In genomic region chr9:117719161-117719560, GRCh38 we compare ENCODE assay signal across 20 cellular contexts. TPM values are rescaled to one million over a fixed set of nuclear protein-coding genes. Genes with fewer than 3 reads are reported as not detected.
"Had no signal": no experiment of that assay in that cellular context is flagged by ENCODE, and none has a peak within 500 bp of the region (broad histone marks: within the 10 kb centered on the region; RNA-seq: fewer than 3 reads in every experiment).

No MANE protein-coding gene starts in this region.

- H3K9me3 ChIP-seq: right atrium auricular region, upper lobe of left lung had no signal

- DNase-seq: activated CD4-positive, alpha-beta T cell treated with anti-CD3 and anti-CD28 coated beads for 48 hours; activated naive CD4-positive, alpha-beta T cell; activated naive CD8-positive, alpha-beta T cell treated with anti-CD3 and anti-CD28 coated beads, Interleukin-2, amount 50 U/mL, for 24 hours; dorsolateral prefrontal cortex; endodermal cell; erythroblast; left colon; naive thymus-derived CD4-positive, alpha-beta T cell; small intestine; stimulated activated CD4-positive, alpha-beta T cell treated with anti-CD3 and anti-CD28 coated beads, Interleukin-4, amount 100 ng/mL, for 4 hours; stimulated activated naive CD8-positive, alpha-beta T cell treated with anti-CD3 and anti-CD28 coated beads, Interleukin-15, Interleukin-2, amounts not matched to agents 100 U/mL and 50 U/mL, for 24 hours; T-helper 2 cell; upper lobe of left lung had no signal

- FAIRE-seq: bronchial epithelial cell, islet of Langerhans, small intestine, TTC549 had no signal

- H3K27me3 ChIP-seq: ascending aorta, dorsolateral prefrontal cortex, right atrium auricular region, upper lobe of left lung had no signal

- ATAC-seq: activated naive CD8-positive, alpha-beta T cell treated with anti-CD3 and anti-CD28 coated beads, Interleukin-2, amount 50 U/mL, for 24 hours; left colon; stimulated activated naive CD8-positive, alpha-beta T cell treated with anti-CD3 and anti-CD28 coated beads, Interleukin-15, Interleukin-2, amounts not matched to agents 100 U/mL and 50 U/mL, for 24 hours; WTC11 had no signal

- H3K4me3 ChIP-seq: ascending aorta, dorsolateral prefrontal cortex, right atrium auricular region, upper lobe of left lung had no signal

RNA-seq across cellular contexts. Expression of gene TLR4, which starts 15.0 kb away (rescaled TPM):
- total RNA-seq: progenitor cell of endocrine pancreas had no signal
